In the genomic region with DNA sequence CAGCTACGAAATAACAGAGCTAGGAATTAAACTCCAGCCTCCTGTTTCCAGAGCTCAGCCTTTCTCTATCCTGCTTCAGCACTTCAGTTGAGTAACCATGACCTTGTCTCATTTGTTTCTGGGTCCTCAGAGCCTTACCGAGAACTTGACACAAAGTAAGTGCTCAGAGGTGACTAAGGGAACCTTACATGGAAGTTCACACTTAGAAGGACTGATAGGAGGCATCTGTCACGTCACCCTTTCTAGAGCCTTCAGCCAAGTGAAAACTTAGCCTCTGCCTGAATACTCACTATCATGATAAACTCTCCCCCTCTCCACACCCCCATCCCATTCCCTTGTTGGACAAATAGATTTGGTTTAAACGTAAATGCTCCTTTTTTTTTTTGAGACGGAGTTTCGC, we compare ENCODE assay signal across 12 cellular contexts. TPM values are rescaled to one million over a fixed set of nuclear protein-coding genes. Genes with fewer than 3 reads are reported as not detected.
DNase-seq lines count a peak whose midpoint lies in the region; ATAC-seq and TF ChIP-seq lines count a peak whose summit lies in the region.
"Had no signal": no experiment of that assay in that cellular context is flagged by ENCODE, and none has a peak within 500 bp of the region (broad histone marks: within the 10 kb centered on the region; RNA-seq: fewer than 3 reads in every experiment).

No MANE protein-coding gene starts in this region.

- H3K27ac Mint-ChIP-seq in HFFc6 (peak overlapping the region; percentile 94), glutamatergic neuron (ENCODE audit: unreplicated experiment) (no peak overlapping the region)
- H3K27ac Mint-ChIP-seq: activated CD8-positive, alpha-beta memory T cell treated with anti-CD3 and anti-CD28 coated beads, Interleukin-2, amount 10 ng/mL, durations not matched to agents 7 days and 5 days had no signal

- H3K9me3 Mint-ChIP-seq in HFFc6 (no peaks in the 10 kb centered on the region), glutamatergic neuron (ENCODE audit: unreplicated experiment) (peaks cover 6% of the 10 kb centered on the region)

- H3K4me3 Mint-ChIP-seq in HFFc6 (peak overlapping the region; percentile 87), glutamatergic neuron (ENCODE audit: unreplicated experiment) (no peak overlapping the region)

- ATAC-seq in GM18502 (IDR thresholded peaks at IDR 0.05; ENCODE audit: poor library complexity, unreplicated experiment) (no peak), GM18517 (IDR thresholded peaks at IDR 0.05; ENCODE audit: unreplicated experiment) (no peak), GM19463 (IDR thresholded peaks at IDR 0.05; ENCODE audit: unreplicated experiment) (no peak)

- H3K36me3 ChIP-seq in iPS-20b (ENCODE audit: insufficient read depth, low read depth, low read length): no peaks in the 10 kb centered on the region
- H3K36me3 ChIP-seq: pancreas had no signal

- no peaks in the 10 kb centered on the region for H3K9me3 ChIP-seq in iPS-20b (ENCODE audit: insufficient read depth, low read depth, low read length)
- H3K9me3 ChIP-seq: pancreas had no signal

- no peak overlapping the region for H3K9ac ChIP-seq in iPS-20b (ENCODE audit: low read depth, low read length)

- H3K36me3 Mint-ChIP-seq in HFFc6 (ENCODE audit: low read depth) (no peaks in the 10 kb centered on the region), glutamatergic neuron (ENCODE audit: unreplicated experiment) (no peaks in the 10 kb centered on the region)

- no peaks in the 10 kb centered on the region for H3K4me1 ChIP-seq in iPS-20b (ENCODE audit: insufficient read depth, low read length)
- H3K4me1 ChIP-seq: pancreas had no signal

- H3K27me3 Mint-ChIP-seq in HFFc6 (ENCODE audit: insufficient read depth) (peaks cover 2% of the 10 kb centered on the region), glutamatergic neuron (ENCODE audit: unreplicated experiment) (peaks cover 7% of the 10 kb centered on the region)

- TF ChIP-seq CTCF in HFFc6 (IDR thresholded peaks at IDR 0.05) (no peak), glutamatergic neuron (IDR thresholded peaks at IDR 0.05; ENCODE audit: partially characterized antibody, unreplicated experiment) (no peak)

- DNase-seq in HFFc6 (no peak), glutamatergic neuron (no peak)
- DNase-seq: activated CD8-positive, alpha-beta memory T cell treated with anti-CD3 and anti-CD28 coated beads, Interleukin-2, amount 10 ng/mL, durations not matched to agents 7 days and 5 days; DND-41 had no signal

- peak overlapping the region; percentile 67 for H3K4me3 ChIP-seq in iPS-20b (ENCODE audit: low read length)
- no peak overlapping the region for H3K4me3 ChIP-seq in skin epidermis

- peaks cover 41% of the 10 kb centered on the region for H3K27me3 ChIP-seq in iPS-20b (ENCODE audit: insufficient read depth, low read length)

- H3K4me1 Mint-ChIP-seq in HFFc6 (ENCODE audit: low read depth): peaks cover 26% of the 10 kb centered on the region
- peaks cover 9% of the 10 kb centered on the region for H3K4me1 Mint-ChIP-seq in glutamatergic neuron (ENCODE audit: low read depth, unreplicated experiment)

- H3K27ac ChIP-seq in angular gyrus (ENCODE audit: low read depth, low read length) (peak overlapping the region; percentile 96), iPS-20b (ENCODE audit: low read length) (no peak overlapping the region), skin epidermis (peak overlapping the region in 13 of 21 experiments; percentile 52 to 89 (median 76))

RNA-seq across cellular contexts. Expression of a gene that starts 9.8 kb away (rescaled TPM):
- total RNA-seq in HFFc6 (2021; fragmentation: NEBNext Ultra II Directional; extraction: Animal tissue kit (Norgen Biotek cat#: 25700)): 10 to 100 TPM; 47.3 to 55.6 (median 53.0) TPM
- 32.0 TPM for total RNA-seq in glutamatergic neuron (ENCODE audit: unreplicated experiment)

RNA-seq across cellular contexts. Expression of a gene that starts 38.9 kb away (rescaled TPM):
- under 1 TPM; 0.17 to 0.53 (median 0.44) TPM for total RNA-seq in HFFc6 (2021; fragmentation: NEBNext Ultra II Directional; extraction: Animal tissue kit (Norgen Biotek cat#: 25700))
- 0.20 TPM for total RNA-seq in glutamatergic neuron (ENCODE audit: unreplicated experiment)
- total RNA-seq: activated CD8-positive, alpha-beta memory T cell treated with anti-CD3 and anti-CD28 coated beads, Interleukin-2, amount 10 ng/mL, durations not matched to agents 7 days and 5 days; SK-MEL-5 had no signal
